In genomic region chr14:77377502-77377844, GRCh38 we compare ENCODE assay signal across 8 cellular contexts. TPM values are rescaled to one million over a fixed set of nuclear protein-coding genes. Genes with fewer than 3 reads are reported as not detected.
A peak's percentile ranks its signal among the peaks of the same experiment; 100 is the strongest.
DNase-seq lines count a peak whose midpoint lies in the region; ATAC-seq and TF ChIP-seq lines count a peak whose summit lies in the region.

No MANE protein-coding gene starts in this region.

- H3K27me3 ChIP-seq in right atrium auricular region (no peaks in the 10 kb centered on the region), smooth muscle cell (ENCODE audit: low read depth) (no peaks in the 10 kb centered on the region)

- H3K36me3 ChIP-seq in SK-N-MC (ENCODE audit: insufficient read depth, low read length): no peaks in the 10 kb centered on the region
- H3K36me3 ChIP-seq in right atrium auricular region: no peaks in the 10 kb centered on the region
- no peaks in the 10 kb centered on the region for H3K36me3 ChIP-seq in smooth muscle cell (ENCODE audit: low read depth)

- H3K9ac ChIP-seq in SK-N-MC (ENCODE audit: insufficient read length) (no peak overlapping the region), smooth muscle cell (ENCODE audit: low read depth) (peak overlapping the region; percentile 94)

- no peak for DNase-seq in SK-N-MC (ENCODE audit: low read depth, low spot score)
- no peak for DNase-seq in right atrium auricular region (ENCODE audit: low spot score)
- DNase-seq in smooth muscle cell (lab: John Stamatoyannopoulos, UW; ENCODE audit: unreplicated experiment): no peak
- DNase-seq in NCI-H510A treated with DMSO at 0.1 percent for 48 hours (lab: John Stamatoyannopoulos, UW): no peak
- no peak for DNase-seq in AML-193 (lab: John Stamatoyannopoulos, UW)
- no peak for DNase-seq in activated CD4-positive, CD25-positive, alpha-beta regulatory T cell treated with anti-CD3 and anti-CD28 coated beads, Interleukin-2, amount 50 U/mL, for 72 hours

- peaks cover 6% of the 10 kb centered on the region for H3F3A ChIP-seq in smooth muscle cell (ENCODE audit: low read depth)

- peaks cover 28% of the 10 kb centered on the region for H3K79me2 ChIP-seq in smooth muscle cell (ENCODE audit: low read depth)

- 20% methylated on average over 10 of the region's 10 CpGs for WGBS in smooth muscle cell (ENCODE audit: low lambda C conversion rate)

- H3K4me1 ChIP-seq in right atrium auricular region: peaks cover 0 to 13% of the 10 kb centered on the region in 2 donors
- H3K4me1 ChIP-seq in smooth muscle cell (ENCODE audit: low read depth): peaks cover 22% of the 10 kb centered on the region

- TF ChIP-seq CTCF in right atrium auricular region (IDR thresholded peaks at IDR 0.05): no peak
- no peak for TF ChIP-seq CTCF in smooth muscle cell (IDR thresholded peaks at IDR 0.05; ENCODE audit: borderline replicate concordance, insufficient read depth, poor library complexity, severe bottlenecking)

- peak; percentile 4 for ATAC-seq in GM19395 (IDR thresholded peaks at IDR 0.05; ENCODE audit: unreplicated experiment)
- ATAC-seq in HG03469 (IDR thresholded peaks at IDR 0.05; ENCODE audit: unreplicated experiment): no peak

- H3K4me3 ChIP-seq in SK-N-MC (peak overlapping the region; percentile 93), right atrium auricular region (peak overlapping the region; percentile 76 to 92), smooth muscle cell (peak overlapping the region; percentile 98)

- peak overlapping the region; percentile 95 for H2AFZ ChIP-seq in smooth muscle cell (ENCODE audit: low read depth)

- peaks cover 1% of the 10 kb centered on the region for H4K20me1 ChIP-seq in smooth muscle cell (ENCODE audit: low read depth)

- H3K9me3 ChIP-seq in SK-N-MC (ENCODE audit: low read depth, low read length) (no peaks in the 10 kb centered on the region), right atrium auricular region (no peaks in the 10 kb centered on the region), smooth muscle cell (replicated peaks; ENCODE audit: low read depth) (no peaks in the 10 kb centered on the region)

- H3K27ac ChIP-seq in SK-N-MC (no peak overlapping the region), right atrium auricular region (peak overlapping the region in 1 of 2 donors; percentile 74), smooth muscle cell (ENCODE audit: low read depth) (peak overlapping the region; percentile 96)

- H3K4me2 ChIP-seq in smooth muscle cell: peak overlapping the region; percentile 88

RNA-seq across cellular contexts. Expression of gene SAMD15, which starts 0.3 kb away (rescaled TPM):
- under 1 TPM; 0.26 to 0.39 TPM for total RNA-seq in right atrium auricular region
- total RNA-seq in smooth muscle cell: 1.1 TPM in 2 replicates
- 0.49 TPM in 1 of 2 replicates, not detected in the other for polyA plus RNA-seq in smooth muscle cell

RNA-seq across cellular contexts. Expression of gene TMED8, which starts 0.6 kb away (rescaled TPM):
- total RNA-seq in right atrium auricular region: 1 to 10 TPM; 6.6 to 7.5 TPM
- 12.2 and 16.0 TPM in 2 replicates for total RNA-seq in smooth muscle cell
- polyA plus RNA-seq in smooth muscle cell: 3.9 and 4.5 TPM in 2 replicates

RNA-seq across cellular contexts. Expression of gene NOXRED1, which starts 45.9 kb away (rescaled TPM):
- total RNA-seq in right atrium auricular region: not detected
- total RNA-seq in smooth muscle cell: 0.36 and 0.49 TPM in 2 replicates
- polyA plus RNA-seq in smooth muscle cell: 0.14 and 0.33 TPM in 2 replicates

RNA-seq across cellular contexts. Expression of gene GSTZ1, which starts 56.6 kb away (rescaled TPM):
- total RNA-seq in right atrium auricular region: 10 to 100 TPM in 1 of 2 donors, 1 to 10 TPM in 1; 5.5 to 10.7 TPM
- total RNA-seq in smooth muscle cell: 15.1 and 29.1 TPM in 2 replicates
- 17.0 and 26.9 TPM in 2 replicates for polyA plus RNA-seq in smooth muscle cell

RNA-seq across cellular contexts. Expression of gene POMT2, which starts 56.8 kb away (rescaled TPM):
- 10 to 100 TPM in 1 of 2 donors, 1 to 10 TPM in 1; 9.7 to 11.5 TPM for total RNA-seq in right atrium auricular region
- 15.9 and 22.5 TPM in 2 replicates for total RNA-seq in smooth muscle cell
- 39.8 and 52.8 TPM in 2 replicates for polyA plus RNA-seq in smooth muscle cell
